8 cellular contexts compared by ENCODE assay signal in the genomic region with DNA sequence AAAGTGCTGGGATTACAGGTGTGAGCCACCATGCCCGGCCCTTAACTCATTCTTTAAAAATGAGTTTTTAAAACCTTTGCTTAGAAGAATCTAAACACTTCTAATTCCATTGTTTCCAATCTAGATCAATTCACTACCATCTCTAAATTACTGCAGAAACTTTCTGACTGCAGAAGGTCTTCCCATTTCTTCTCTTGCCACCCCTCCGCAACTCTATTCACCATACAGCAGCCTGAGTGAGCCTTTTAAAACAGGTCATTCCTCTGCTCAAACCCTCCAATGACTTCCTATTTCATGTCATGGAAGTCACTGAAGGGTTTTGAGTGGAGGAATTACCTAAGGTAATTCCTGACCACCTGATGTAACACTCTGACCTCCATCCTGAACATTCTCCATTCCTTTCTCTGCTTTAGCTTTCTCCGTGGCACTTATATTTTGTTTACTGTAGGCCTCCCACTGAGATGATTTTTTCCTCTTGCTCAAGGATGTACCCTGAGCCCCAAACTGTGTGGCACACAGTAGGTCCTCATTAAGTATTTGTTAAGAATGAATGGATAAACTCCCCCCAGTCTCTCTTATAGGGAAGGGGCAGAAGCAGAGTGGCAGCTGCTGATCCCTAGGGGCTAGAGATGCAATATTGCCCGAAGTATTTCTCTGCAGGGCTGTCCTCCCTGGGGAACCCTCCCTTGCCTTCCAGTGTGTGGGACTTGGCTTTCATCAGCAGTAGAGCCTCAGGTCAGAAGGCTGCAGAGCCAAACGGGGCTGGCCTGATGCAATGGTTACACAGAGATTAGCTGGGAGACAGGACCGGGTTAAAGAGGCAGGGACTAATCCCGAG. TPM values are rescaled to one million over a fixed set of nuclear protein-coding genes. Genes with fewer than 3 reads are reported as not detected.
DNase-seq lines count a peak whose midpoint lies in the region; ATAC-seq, FAIRE-seq and TF ChIP-seq lines count a peak whose summit lies in the region.

No MANE protein-coding gene starts in this region.

- peaks cover 3% of the 10 kb centered on the region; the same call in 1 of the 2 replicates for H3K27me3 Mint-ChIP-seq in WTC11 (ENCODE audit: low read depth)

- DNase-seq in stimulated activated CD4-positive, alpha-beta T cell treated with anti-CD3 and anti-CD28 coated beads, Interleukin-1b, Interleukin-23, amount 100 ng/mL, for 48 hours = peak; percentile 25
- DNase-seq in stimulated activated CD4-positive, alpha-beta T cell treated with anti-CD3 and anti-CD28 coated beads, Interleukin-12 subunit alpha, Interleukin-12 subunit beta, amount 100 ng/mL, for 4 hours = no peak
- DNase-seq in WTC11 (ENCODE audit: low spot score) (peak; percentile 25), fibroblast of the aortic adventitia (ENCODE audit: low read depth) (peak; percentile 80), pancreas (peak in 4 of 6 donors; percentile 45 to 67 (median 54)), NCI-H2107 (lab: John Stamatoyannopoulos, UW) (no peak)

- H3K4me3 ChIP-seq in fibroblast of the aortic adventitia (ENCODE audit: low read depth, low read length) (peak overlapping the region; percentile 100), pancreas (peak overlapping the region; percentile 54 to 93 (median 68))

- H3K36me3 ChIP-seq in pancreas = peaks cover 0 to 22% (median 15%) of the 10 kb centered on the region in 3 donors

- ATAC-seq in WTC11 (no peak), pancreas (peak in 3 of 4 donors; percentile 5 to 9 (median 7)), GM21717 (IDR thresholded peaks at IDR 0.05; ENCODE audit: unreplicated experiment) (no peak), GM21576 (IDR thresholded peaks at IDR 0.05; ENCODE audit: unreplicated experiment) (no peak)

- intact Hi-C loops in pancreas (cut with DNase I) = no loop called here

- H3K4me3 Mint-ChIP-seq in WTC11 = peak overlapping the region; percentile 96

- H3K27me3 ChIP-seq in pancreas = no peaks in the 10 kb centered on the region

- FAIRE-seq in pancreas (lab: Jason Lieb, UNC) = no peak

- CTCF ChIA-PET in WTC11 (lab: Charles Lee) = interaction anchor here (1.6 to 2.0 kb wide), 2 partner anchors 60 to 64 kb away, joined by 4 to 8 read pairs; partner anchors contain the start of gene GLI1

- H3K36me3 Mint-ChIP-seq in WTC11 = peaks cover 48% of the 10 kb centered on the region

- H3K27ac ChIP-seq in pancreas = peak overlapping the region; percentile 83 to 98 (median 94)

- H3K4me1 Mint-ChIP-seq in WTC11 = peaks cover 37% of the 10 kb centered on the region

- peak overlapping the region; percentile 100 for H3K27ac Mint-ChIP-seq in WTC11

- no peaks in the 10 kb centered on the region for H3K9me3 Mint-ChIP-seq in WTC11

- 12% methylated on average over 7 of the region's 7 CpGs for WGBS in pancreas, 2 donors

- no peaks in the 10 kb centered on the region for H3K9me3 ChIP-seq in pancreas

- TF ChIP-seq CTCF in WTC11 (IDR thresholded peaks at IDR 0.05) = no peak
- TF ChIP-seq CTCF in fibroblast of the aortic adventitia (IDR thresholded peaks at IDR 0.05; ENCODE audit: insufficient read depth, low read length) = no peak
- no peak for TF ChIP-seq CTCF in pancreas (IDR thresholded peaks at IDR 0.05)

- POLR2A ChIA-PET in WTC11 (lab: Charles Lee) = interaction anchor here (0.9 to 2.2 kb wide), 5 partner anchors 10 to 60 kb away, joined by 3 to 9 read pairs (median 4); partner anchors contain the start of gene GLI1

- peaks cover 35 to 50% (median 42%) of the 10 kb centered on the region in 3 donors for H3K4me1 ChIP-seq in pancreas

TF ChIP-seq in WTC11, 78 proteins besides CTCF, POLR2A, EP300 and RAD21 (continues in another document):
- TF ChIP-seq, protein P1, sequence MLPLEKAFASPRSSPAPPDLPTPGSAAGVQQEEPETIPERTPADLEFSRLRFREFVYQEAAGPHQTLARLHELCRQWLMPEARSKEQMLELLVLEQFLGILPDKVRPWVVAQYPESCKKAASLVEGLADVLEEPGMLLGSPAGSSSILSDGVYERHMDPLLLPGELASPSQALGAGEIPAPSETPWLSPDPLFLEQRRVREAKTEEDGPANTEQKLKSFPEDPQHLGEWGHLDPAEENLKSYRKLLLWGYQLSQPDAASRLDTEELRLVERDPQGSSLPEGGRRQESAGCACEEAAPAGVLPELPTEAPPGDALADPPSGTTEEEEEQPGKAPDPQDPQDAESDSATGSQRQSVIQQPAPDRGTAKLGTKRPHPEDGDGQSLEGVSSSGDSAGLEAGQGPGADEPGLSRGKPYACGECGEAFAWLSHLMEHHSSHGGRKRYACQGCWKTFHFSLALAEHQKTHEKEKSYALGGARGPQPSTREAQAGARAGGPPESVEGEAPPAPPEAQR (CRISPR knock-in tag; IDR thresholded peaks at IDR 0.05) = no peak
- TF ChIP-seq ZNF232 (CRISPR knock-in tag; IDR thresholded peaks at IDR 0.05) (no peak), EMX1 (CRISPR knock-in tag; IDR thresholded peaks at IDR 0.05) (no peak), ATF1 (CRISPR knock-in tag; IDR thresholded peaks at IDR 0.05) (no peak), CREB1 (CRISPR knock-in tag; IDR thresholded peaks at IDR 0.05) (0 out of 2 replicates have a peak, but pooled peaks have one; percentile 32), SOX15 (CRISPR knock-in tag; IDR thresholded peaks at IDR 0.05) (no peak), RELA (CRISPR knock-in tag; IDR thresholded peaks at IDR 0.05; ENCODE audit: borderline replicate concordance) (no peak), OVOL2 (CRISPR knock-in tag; IDR thresholded peaks at IDR 0.05; ENCODE audit: borderline replicate concordance) (no peak), ZNF512 (CRISPR knock-in tag; IDR thresholded peaks at IDR 0.05; ENCODE audit: borderline replicate concordance) (no peak), FOXK1 (CRISPR knock-in tag; IDR thresholded peaks at IDR 0.05) (no peak), JUN (CRISPR knock-in tag; IDR thresholded peaks at IDR 0.05) (no peak), CREM (CRISPR knock-in tag; IDR thresholded peaks at IDR 0.05) (no peak), E2F1 (CRISPR knock-in tag; IDR thresholded peaks at IDR 0.05) (peak; percentile 69; the same call in 1 of the 2 replicates)
- TF ChIP-seq, protein P2, sequence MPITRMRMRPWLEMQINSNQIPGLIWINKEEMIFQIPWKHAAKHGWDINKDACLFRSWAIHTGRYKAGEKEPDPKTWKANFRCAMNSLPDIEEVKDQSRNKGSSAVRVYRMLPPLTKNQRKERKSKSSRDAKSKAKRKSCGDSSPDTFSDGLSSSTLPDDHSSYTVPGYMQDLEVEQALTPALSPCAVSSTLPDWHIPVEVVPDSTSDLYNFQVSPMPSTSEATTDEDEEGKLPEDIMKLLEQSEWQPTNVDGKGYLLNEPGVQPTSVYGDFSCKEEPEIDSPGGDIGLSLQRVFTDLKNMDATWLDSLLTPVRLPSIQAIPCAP (CRISPR knock-in tag; IDR thresholded peaks at IDR 0.05) = no peak

RNA-seq across cellular contexts. Expression of gene DDIT3, which starts 1.2 kb away (rescaled TPM):
- total RNA-seq in WTC11 (2021) (3.4 to 5.3 TPM (median 3.9 TPM) in 3 replicates), fibroblast of the aortic adventitia (ENCODE audit: low replicate concordance) (37.7 and 60.3 TPM in 2 replicates), pancreas (10 to 100 TPM in 2 of 6 donors, 1 to 10 TPM in 4; 8.5 to 45.9 (median 9.0) TPM)
- polyA plus RNA-seq in pancreas = 10 to 100 TPM; 27.5 to 52.7 TPM

RNA-seq across cellular contexts. Expression of gene MBD6, which starts 3.5 kb away (rescaled TPM):
- total RNA-seq in WTC11 (2021) = 46.3 to 59.4 TPM (median 56.2 TPM) in 3 replicates
- 4.2 and 7.6 TPM in 2 replicates for total RNA-seq in fibroblast of the aortic adventitia (ENCODE audit: low replicate concordance)
- 10 to 100 TPM; 37.4 to 66.1 (median 46.1) TPM for total RNA-seq in pancreas
- 10 to 100 TPM; 62.9 to 87.1 TPM for polyA plus RNA-seq in pancreas

RNA-seq across cellular contexts. Expression of gene DCTN2, which starts 27.9 kb away (rescaled TPM):
- total RNA-seq in WTC11 (2021) = 93.5 to 94.4 TPM (median 94.4 TPM) in 3 replicates
- total RNA-seq in fibroblast of the aortic adventitia (ENCODE audit: low replicate concordance) = 106 and 140 TPM in 2 replicates
- total RNA-seq in pancreas = 10 to 100 TPM; 54.9 to 66.2 (median 63.5) TPM
- 100 to 1,000 TPM in 1 of 2 donors, 10 to 100 TPM in 1; 73.7 to 117 TPM for polyA plus RNA-seq in pancreas

RNA-seq across cellular contexts. Expression of gene KIF5A, which starts 30.7 kb away (rescaled TPM):
- total RNA-seq in WTC11 (2021) = 15.9 to 17.9 TPM (median 16.1 TPM) in 3 replicates
- total RNA-seq in fibroblast of the aortic adventitia (ENCODE audit: low replicate concordance) = 0.72 and 1.8 TPM in 2 replicates
- under 1 TPM; 0.25 to 0.95 (median 0.47) TPM for total RNA-seq in pancreas
- 1 to 10 TPM in 1 of 2 donors, under 1 TPM in 1; 0.76 to 2.9 TPM for polyA plus RNA-seq in pancreas

RNA-seq across cellular contexts. Expression of gene MARS1, which starts 31.3 kb away (rescaled TPM):
- 283 to 367 TPM (median 314 TPM) in 3 replicates for total RNA-seq in WTC11 (2021)
- total RNA-seq in fibroblast of the aortic adventitia (ENCODE audit: low replicate concordance) = 185 and 272 TPM in 2 replicates
- 100 to 1,000 TPM in 1 of 6 donors, 10 to 100 TPM in 5; 33.4 to 210 (median 80.7) TPM for total RNA-seq in pancreas
- 10 to 100 TPM; 87.5 to 90.6 TPM for polyA plus RNA-seq in pancreas

Comparison
In these comparisons a context has a peak if more than half of its experiments do, and no peak if none do; other contexts are left out.
1. DNase-seq: peak in stimulated activated CD4-positive, alpha-beta T cell treated with anti-CD3 and anti-CD28 coated beads, Interleukin-1b, Interleukin-23, amount 100 ng/mL, for 48 hours (single experiment), WTC11 (single experiment), fibroblast of the aortic adventitia (single experiment) and pancreas (4 of 6); none in stimulated activated CD4-positive, alpha-beta T cell treated with anti-CD3 and anti-CD28 coated beads, Interleukin-12 subunit alpha, Interleukin-12 subunit beta, amount 100 ng/mL, for 4 hours (single experiment) and NCI-H2107 (single experiment).
2. ATAC-seq: peak in pancreas (3 of 4); none in WTC11 (single experiment), GM21717 (single experiment) and GM21576 (single experiment).